ENCODE assay signal across 1 cellular context in genomic region chr6:37965964-37966676, GRCh38.
TF ChIP-seq lines count a peak whose summit lies in the region.

No MANE protein-coding gene starts in this region.

TF ChIP-seq in WTC11, 78 proteins besides CTCF, POLR2A, EP300 and RAD21 (continued from another document):
- no peak for TF ChIP-seq ZNF512 (CRISPR knock-in tag; IDR thresholded peaks at IDR 0.05; ENCODE audit: borderline replicate concordance)
- no peak for TF ChIP-seq ZNF138 (CRISPR knock-in tag; conservative IDR thresholded peaks at IDR 0.05)
- no peak for TF ChIP-seq SMAD4 (CRISPR knock-in tag; IDR thresholded peaks at IDR 0.05)
- no peak for TF ChIP-seq AFF4 (CRISPR knock-in tag; IDR thresholded peaks at IDR 0.05; ENCODE audit: borderline replicate concordance)
- TF ChIP-seq IRF2 (CRISPR knock-in tag; IDR thresholded peaks at IDR 0.05; ENCODE audit: borderline replicate concordance, low read depth), result no peak
- TF ChIP-seq TEAD1 (CRISPR knock-in tag; IDR thresholded peaks at IDR 0.05), result no peak
